In the genomic region with DNA sequence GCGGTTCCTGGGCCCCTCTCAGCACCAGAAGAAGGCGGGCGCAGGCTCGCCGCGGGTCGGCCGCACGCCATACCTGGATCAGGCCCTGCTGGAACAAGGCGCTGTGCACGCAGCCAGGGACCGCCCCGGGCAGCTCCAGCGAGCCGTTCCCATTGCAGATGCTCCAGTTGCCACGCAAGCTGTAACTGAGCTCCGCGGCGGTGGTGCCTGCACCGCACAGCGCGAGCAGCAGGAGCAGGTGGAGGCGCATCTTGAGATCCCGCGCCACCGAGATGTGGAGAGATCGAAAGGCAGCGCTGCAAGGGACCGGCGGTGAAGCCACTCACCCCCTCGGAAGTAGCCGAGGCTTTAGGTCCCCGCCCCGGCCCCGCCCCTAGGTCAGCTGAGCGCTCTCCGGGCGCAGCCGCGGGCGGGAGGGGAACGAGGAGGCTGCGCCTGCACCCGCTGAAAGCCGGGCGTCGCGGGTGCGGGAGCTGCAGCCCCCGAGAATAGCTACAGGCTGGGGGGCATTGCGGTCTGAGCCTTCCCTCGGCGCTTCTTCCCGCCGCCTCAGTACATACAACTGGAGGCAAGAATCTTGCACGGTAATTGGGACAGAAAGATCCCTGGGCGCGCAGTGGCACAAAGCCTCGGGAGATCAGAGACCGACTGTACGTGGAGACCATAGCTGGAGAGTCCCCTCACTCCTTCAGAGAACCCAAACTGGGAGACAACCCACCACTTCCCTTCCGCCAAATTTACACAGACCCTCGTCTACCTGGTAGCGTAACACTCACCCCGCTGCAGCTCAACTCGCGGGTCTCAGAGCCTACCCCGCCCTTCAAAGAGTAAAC, we compare ENCODE assay signal across 1 cellular context.
TF ChIP-seq lines count a peak whose summit lies in the region.

A gene (minus strand): TSS at position 324 of the 833 bp plus-strand sequence. CDS start 74 bp downstream, at position 250.

TF ChIP-seq in K562, 482 proteins besides CTCF, POLR2A, EP300 and RAD21 (continued from another document and continues in another):
- TF ChIP-seq, protein P1, sequence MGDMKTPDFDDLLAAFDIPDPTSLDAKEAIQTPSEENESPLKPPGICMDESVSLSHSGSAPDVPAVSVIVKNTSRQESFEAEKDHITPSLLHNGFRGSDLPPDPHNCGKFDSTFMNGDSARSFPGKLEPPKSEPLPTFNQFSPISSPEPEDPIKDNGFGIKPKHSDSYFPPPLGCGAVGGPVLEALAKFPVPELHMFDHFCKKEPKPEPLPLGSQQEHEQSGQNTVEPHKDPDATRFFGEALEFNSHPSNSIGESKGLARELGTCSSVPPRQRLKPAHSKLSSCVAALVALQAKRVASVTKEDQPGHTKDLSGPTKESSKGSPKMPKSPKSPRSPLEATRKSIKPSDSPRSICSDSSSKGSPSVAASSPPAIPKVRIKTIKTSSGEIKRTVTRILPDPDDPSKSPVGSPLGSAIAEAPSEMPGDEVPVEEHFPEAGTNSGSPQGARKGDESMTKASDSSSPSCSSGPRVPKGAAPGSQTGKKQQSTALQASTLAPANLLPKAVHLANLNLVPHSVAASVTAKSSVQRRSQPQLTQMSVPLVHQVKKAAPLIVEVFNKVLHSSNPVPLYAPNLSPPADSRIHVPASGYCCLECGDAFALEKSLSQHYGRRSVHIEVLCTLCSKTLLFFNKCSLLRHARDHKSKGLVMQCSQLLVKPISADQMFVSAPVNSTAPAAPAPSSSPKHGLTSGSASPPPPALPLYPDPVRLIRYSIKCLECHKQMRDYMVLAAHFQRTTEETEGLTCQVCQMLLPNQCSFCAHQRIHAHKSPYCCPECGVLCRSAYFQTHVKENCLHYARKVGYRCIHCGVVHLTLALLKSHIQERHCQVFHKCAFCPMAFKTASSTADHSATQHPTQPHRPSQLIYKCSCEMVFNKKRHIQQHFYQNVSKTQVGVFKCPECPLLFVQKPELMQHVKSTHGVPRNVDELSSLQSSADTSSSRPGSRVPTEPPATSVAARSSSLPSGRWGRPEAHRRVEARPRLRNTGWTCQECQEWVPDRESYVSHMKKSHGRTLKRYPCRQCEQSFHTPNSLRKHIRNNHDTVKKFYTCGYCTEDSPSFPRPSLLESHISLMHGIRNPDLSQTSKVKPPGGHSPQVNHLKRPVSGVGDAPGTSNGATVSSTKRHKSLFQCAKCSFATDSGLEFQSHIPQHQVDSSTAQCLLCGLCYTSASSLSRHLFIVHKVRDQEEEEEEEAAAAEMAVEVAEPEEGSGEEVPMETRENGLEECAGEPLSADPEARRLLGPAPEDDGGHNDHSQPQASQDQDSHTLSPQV (IDR thresholded peaks at IDR 0.05): no peak
- TF ChIP-seq, protein P2, sequence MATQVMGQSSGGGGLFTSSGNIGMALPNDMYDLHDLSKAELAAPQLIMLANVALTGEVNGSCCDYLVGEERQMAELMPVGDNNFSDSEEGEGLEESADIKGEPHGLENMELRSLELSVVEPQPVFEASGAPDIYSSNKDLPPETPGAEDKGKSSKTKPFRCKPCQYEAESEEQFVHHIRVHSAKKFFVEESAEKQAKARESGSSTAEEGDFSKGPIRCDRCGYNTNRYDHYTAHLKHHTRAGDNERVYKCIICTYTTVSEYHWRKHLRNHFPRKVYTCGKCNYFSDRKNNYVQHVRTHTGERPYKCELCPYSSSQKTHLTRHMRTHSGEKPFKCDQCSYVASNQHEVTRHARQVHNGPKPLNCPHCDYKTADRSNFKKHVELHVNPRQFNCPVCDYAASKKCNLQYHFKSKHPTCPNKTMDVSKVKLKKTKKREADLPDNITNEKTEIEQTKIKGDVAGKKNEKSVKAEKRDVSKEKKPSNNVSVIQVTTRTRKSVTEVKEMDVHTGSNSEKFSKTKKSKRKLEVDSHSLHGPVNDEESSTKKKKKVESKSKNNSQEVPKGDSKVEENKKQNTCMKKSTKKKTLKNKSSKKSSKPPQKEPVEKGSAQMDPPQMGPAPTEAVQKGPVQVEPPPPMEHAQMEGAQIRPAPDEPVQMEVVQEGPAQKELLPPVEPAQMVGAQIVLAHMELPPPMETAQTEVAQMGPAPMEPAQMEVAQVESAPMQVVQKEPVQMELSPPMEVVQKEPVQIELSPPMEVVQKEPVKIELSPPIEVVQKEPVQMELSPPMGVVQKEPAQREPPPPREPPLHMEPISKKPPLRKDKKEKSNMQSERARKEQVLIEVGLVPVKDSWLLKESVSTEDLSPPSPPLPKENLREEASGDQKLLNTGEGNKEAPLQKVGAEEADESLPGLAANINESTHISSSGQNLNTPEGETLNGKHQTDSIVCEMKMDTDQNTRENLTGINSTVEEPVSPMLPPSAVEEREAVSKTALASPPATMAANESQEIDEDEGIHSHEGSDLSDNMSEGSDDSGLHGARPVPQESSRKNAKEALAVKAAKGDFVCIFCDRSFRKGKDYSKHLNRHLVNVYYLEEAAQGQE (CRISPR knock-in tag; IDR thresholded peaks at IDR 0.05; ENCODE audit: low read depth): no peak
- TF ChIP-seq, protein P3, sequence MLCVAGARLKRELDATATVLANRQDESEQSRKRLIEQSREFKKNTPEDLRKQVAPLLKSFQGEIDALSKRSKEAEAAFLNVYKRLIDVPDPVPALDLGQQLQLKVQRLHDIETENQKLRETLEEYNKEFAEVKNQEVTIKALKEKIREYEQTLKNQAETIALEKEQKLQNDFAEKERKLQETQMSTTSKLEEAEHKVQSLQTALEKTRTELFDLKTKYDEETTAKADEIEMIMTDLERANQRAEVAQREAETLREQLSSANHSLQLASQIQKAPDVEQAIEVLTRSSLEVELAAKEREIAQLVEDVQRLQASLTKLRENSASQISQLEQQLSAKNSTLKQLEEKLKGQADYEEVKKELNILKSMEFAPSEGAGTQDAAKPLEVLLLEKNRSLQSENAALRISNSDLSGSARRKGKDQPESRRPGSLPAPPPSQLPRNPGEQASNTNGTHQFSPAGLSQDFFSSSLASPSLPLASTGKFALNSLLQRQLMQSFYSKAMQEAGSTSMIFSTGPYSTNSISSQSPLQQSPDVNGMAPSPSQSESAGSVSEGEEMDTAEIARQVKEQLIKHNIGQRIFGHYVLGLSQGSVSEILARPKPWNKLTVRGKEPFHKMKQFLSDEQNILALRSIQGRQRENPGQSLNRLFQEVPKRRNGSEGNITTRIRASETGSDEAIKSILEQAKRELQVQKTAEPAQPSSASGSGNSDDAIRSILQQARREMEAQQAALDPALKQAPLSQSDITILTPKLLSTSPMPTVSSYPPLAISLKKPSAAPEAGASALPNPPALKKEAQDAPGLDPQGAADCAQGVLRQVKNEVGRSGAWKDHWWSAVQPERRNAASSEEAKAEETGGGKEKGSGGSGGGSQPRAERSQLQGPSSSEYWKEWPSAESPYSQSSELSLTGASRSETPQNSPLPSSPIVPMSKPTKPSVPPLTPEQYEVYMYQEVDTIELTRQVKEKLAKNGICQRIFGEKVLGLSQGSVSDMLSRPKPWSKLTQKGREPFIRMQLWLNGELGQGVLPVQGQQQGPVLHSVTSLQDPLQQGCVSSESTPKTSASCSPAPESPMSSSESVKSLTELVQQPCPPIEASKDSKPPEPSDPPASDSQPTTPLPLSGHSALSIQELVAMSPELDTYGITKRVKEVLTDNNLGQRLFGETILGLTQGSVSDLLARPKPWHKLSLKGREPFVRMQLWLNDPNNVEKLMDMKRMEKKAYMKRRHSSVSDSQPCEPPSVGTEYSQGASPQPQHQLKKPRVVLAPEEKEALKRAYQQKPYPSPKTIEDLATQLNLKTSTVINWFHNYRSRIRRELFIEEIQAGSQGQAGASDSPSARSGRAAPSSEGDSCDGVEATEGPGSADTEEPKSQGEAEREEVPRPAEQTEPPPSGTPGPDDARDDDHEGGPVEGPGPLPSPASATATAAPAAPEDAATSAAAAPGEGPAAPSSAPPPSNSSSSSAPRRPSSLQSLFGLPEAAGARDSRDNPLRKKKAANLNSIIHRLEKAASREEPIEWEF (CRISPR knock-in tag; IDR thresholded peaks at IDR 0.05): no peak
- TF ChIP-seq ZNF644 (tag; IDR thresholded peaks at IDR 0.05; ENCODE audit: low read depth) (no peak), FUS (optimal IDR thresholded peaks at IDR 0.05; ENCODE audit: low read depth, low read length) (no peak), MTA2 (IDR thresholded peaks at IDR 0.05; ENCODE audit: low read depth) (no peak), CBX2 (IDR thresholded peaks at IDR 0.05; ENCODE audit: insufficient read depth, low read length, poor library complexity, severe bottlenecking) (no peak), KDM2B (CRISPR knock-in tag; IDR thresholded peaks at IDR 0.05) (no peak; the same call in 1 of the 2 replicates), POLR2H (tag; IDR thresholded peaks at IDR 0.05; ENCODE audit: low read depth) (no peak), DACH1 (IDR thresholded peaks at IDR 0.05; ENCODE audit: partially characterized antibody) (peak; percentile 50), TSC22D4 (tag; IDR thresholded peaks at IDR 0.05) (no peak), ARID2 (IDR thresholded peaks at IDR 0.05) (no peak), LCOR (CRISPR knock-in tag; IDR thresholded peaks at IDR 0.05) (no peak; the same call in none of the 2 replicates)
- TF ChIP-seq, protein P4, sequence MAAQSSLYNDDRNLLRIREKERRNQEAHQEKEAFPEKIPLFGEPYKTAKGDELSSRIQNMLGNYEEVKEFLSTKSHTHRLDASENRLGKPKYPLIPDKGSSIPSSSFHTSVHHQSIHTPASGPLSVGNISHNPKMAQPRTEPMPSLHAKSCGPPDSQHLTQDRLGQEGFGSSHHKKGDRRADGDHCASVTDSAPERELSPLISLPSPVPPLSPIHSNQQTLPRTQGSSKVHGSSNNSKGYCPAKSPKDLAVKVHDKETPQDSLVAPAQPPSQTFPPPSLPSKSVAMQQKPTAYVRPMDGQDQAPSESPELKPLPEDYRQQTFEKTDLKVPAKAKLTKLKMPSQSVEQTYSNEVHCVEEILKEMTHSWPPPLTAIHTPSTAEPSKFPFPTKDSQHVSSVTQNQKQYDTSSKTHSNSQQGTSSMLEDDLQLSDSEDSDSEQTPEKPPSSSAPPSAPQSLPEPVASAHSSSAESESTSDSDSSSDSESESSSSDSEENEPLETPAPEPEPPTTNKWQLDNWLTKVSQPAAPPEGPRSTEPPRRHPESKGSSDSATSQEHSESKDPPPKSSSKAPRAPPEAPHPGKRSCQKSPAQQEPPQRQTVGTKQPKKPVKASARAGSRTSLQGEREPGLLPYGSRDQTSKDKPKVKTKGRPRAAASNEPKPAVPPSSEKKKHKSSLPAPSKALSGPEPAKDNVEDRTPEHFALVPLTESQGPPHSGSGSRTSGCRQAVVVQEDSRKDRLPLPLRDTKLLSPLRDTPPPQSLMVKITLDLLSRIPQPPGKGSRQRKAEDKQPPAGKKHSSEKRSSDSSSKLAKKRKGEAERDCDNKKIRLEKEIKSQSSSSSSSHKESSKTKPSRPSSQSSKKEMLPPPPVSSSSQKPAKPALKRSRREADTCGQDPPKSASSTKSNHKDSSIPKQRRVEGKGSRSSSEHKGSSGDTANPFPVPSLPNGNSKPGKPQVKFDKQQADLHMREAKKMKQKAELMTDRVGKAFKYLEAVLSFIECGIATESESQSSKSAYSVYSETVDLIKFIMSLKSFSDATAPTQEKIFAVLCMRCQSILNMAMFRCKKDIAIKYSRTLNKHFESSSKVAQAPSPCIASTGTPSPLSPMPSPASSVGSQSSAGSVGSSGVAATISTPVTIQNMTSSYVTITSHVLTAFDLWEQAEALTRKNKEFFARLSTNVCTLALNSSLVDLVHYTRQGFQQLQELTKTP (IDR thresholded peaks at IDR 0.05; ENCODE audit: low read depth in 1 of 2, partially characterized antibody in 2 of 2): no peak
- TF ChIP-seq, protein P5, sequence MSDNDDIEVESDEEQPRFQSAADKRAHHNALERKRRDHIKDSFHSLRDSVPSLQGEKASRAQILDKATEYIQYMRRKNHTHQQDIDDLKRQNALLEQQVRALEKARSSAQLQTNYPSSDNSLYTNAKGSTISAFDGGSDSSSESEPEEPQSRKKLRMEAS (CRISPR knock-in tag; IDR thresholded peaks at IDR 0.05): peak; percentile 81
- TF ChIP-seq, protein P6, sequence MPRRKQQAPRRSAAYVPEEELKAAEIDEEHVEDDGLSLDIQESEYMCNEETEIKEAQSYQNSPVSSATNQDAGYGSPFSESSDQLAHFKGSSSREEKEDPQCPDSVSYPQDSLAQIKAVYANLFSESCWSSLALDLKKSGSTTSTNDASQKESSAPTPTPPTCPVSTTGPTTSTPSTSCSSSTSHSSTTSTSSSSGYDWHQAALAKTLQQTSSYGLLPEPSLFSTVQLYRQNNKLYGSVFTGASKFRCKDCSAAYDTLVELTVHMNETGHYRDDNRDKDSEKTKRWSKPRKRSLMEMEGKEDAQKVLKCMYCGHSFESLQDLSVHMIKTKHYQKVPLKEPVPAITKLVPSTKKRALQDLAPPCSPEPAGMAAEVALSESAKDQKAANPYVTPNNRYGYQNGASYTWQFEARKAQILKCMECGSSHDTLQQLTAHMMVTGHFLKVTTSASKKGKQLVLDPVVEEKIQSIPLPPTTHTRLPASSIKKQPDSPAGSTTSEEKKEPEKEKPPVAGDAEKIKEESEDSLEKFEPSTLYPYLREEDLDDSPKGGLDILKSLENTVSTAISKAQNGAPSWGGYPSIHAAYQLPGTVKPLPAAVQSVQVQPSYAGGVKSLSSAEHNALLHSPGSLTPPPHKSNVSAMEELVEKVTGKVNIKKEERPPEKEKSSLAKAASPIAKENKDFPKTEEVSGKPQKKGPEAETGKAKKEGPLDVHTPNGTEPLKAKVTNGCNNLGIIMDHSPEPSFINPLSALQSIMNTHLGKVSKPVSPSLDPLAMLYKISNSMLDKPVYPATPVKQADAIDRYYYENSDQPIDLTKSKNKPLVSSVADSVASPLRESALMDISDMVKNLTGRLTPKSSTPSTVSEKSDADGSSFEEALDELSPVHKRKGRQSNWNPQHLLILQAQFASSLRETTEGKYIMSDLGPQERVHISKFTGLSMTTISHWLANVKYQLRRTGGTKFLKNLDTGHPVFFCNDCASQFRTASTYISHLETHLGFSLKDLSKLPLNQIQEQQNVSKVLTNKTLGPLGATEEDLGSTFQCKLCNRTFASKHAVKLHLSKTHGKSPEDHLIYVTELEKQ (CRISPR knock-in tag; IDR thresholded peaks at IDR 0.05): no peak
- TF ChIP-seq, protein P7, sequence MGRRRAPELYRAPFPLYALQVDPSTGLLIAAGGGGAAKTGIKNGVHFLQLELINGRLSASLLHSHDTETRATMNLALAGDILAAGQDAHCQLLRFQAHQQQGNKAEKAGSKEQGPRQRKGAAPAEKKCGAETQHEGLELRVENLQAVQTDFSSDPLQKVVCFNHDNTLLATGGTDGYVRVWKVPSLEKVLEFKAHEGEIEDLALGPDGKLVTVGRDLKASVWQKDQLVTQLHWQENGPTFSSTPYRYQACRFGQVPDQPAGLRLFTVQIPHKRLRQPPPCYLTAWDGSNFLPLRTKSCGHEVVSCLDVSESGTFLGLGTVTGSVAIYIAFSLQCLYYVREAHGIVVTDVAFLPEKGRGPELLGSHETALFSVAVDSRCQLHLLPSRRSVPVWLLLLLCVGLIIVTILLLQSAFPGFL (CRISPR knock-in tag; IDR thresholded peaks at IDR 0.05): no peak
